In the genomic region with DNA sequence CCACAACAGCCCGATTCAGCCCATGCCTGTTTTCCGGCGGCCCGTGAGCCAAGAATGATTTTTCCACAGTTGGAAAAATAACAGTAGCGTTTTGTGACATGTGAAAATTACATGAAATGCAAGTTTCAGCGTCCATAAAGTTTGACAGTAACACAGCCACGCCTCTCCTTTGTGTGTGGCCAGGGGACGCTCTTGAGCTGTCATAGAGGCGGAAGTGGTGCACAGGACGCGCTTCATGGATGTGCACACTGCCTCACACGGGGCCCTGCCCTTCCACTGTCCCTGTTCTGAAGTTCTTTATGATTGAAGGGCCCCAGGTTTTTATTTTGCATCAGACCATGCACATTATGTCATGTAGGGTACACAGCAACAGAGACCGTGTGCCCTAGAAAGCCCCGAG, we compare ENCODE assay signal across 10 cellular contexts. TPM values are rescaled to one million over a fixed set of nuclear protein-coding genes. Genes with fewer than 3 reads are reported as not detected.
DNase-seq lines count a peak whose midpoint lies in the region; ATAC-seq lines count a peak whose summit lies in the region.
"Had no signal": no experiment of that assay in that cellular context is flagged by ENCODE, and none has a peak within 500 bp of the region (broad histone marks: within the 10 kb centered on the region; RNA-seq: fewer than 3 reads in every experiment).

No MANE protein-coding gene starts in this region.

- no peaks in the 10 kb centered on the region for H3K27me3 Mint-ChIP-seq in activated CD4-positive, alpha-beta T cell treated with anti-CD3 and anti-CD28 coated beads for 36 hours
- H3K27me3 Mint-ChIP-seq: stimulated activated naive CD8-positive, alpha-beta T cell treated with anti-CD3 and anti-CD28 coated beads, Interleukin-15, Interleukin-2, amounts not matched to agents 100 ng/mL and 50 ng/mL, for 24 hours had no signal

- peak; percentile 61 for DNase-seq in activated CD4-positive, alpha-beta T cell treated with anti-CD3 and anti-CD28 coated beads for 36 hours
- no peak for DNase-seq in activated CD4-positive, alpha-beta T cell treated with anti-CD3 and anti-CD28 coated beads for 1 hour
- DNase-seq in NCI-H82 treated with DMSO at 0.1 percent for 48 hours (lab: John Stamatoyannopoulos, UW; ENCODE audit: unreplicated experiment), result peak; percentile 20
- DNase-seq in activated naive CD4-positive, alpha-beta T cell treated with anti-CD3 and anti-CD28 coated beads, Interleukin-2, amount 50 U/mL, for 72 hours (ENCODE audit: low spot score in 2 of 2), result peak in 1 of 2 donors; percentile 19
- DNase-seq in stimulated activated CD4-positive, alpha-beta T cell treated with anti-CD3 and anti-CD28 coated beads, Interleukin-4, amount 100 ng/mL, for 4 hours, result peak; percentile 15 to 27
- no peak for DNase-seq in SK-N-DZ (ENCODE audit: low spot score)
- DNase-seq in NCI-H2227 (lab: John Stamatoyannopoulos, UW; ENCODE audit: unreplicated experiment), result no peak
- no peak for DNase-seq in amygdala (lab: John Stamatoyannopoulos, UW)

- no peaks in the 10 kb centered on the region for H3K9me3 Mint-ChIP-seq in activated CD4-positive, alpha-beta T cell treated with anti-CD3 and anti-CD28 coated beads for 36 hours (ENCODE audit: low read depth)
- H3K9me3 Mint-ChIP-seq in activated naive CD4-positive, alpha-beta T cell treated with anti-CD3 and anti-CD28 coated beads, Interleukin-2, amount 50 U/mL, for 72 hours, result no peaks in the 10 kb centered on the region
- H3K9me3 Mint-ChIP-seq: stimulated activated naive CD8-positive, alpha-beta T cell treated with anti-CD3 and anti-CD28 coated beads, Interleukin-15, Interleukin-2, amounts not matched to agents 100 ng/mL and 50 ng/mL, for 24 hours had no signal

- intact Hi-C loops in activated CD4-positive, alpha-beta T cell treated with anti-CD3 and anti-CD28 coated beads for 36 hours (cut with DNase I, micrococcal nuclease), result no loop called here

- H3K36me3 Mint-ChIP-seq in activated CD4-positive, alpha-beta T cell treated with anti-CD3 and anti-CD28 coated beads for 36 hours (ENCODE audit: low read depth), result peaks cover 2% of the 10 kb centered on the region
- no peaks in the 10 kb centered on the region for H3K36me3 Mint-ChIP-seq in activated naive CD4-positive, alpha-beta T cell treated with anti-CD3 and anti-CD28 coated beads, Interleukin-2, amount 50 U/mL, for 72 hours

- H3K4me3 Mint-ChIP-seq in activated CD4-positive, alpha-beta T cell treated with anti-CD3 and anti-CD28 coated beads for 36 hours, result no peak overlapping the region
- H3K4me3 Mint-ChIP-seq: stimulated activated naive CD8-positive, alpha-beta T cell treated with anti-CD3 and anti-CD28 coated beads, Interleukin-15, Interleukin-2, amounts not matched to agents 100 ng/mL and 50 ng/mL, for 24 hours had no signal

- ATAC-seq in activated CD4-positive, alpha-beta T cell treated with anti-CD3 and anti-CD28 coated beads for 36 hours, result peak; percentile 93
- ATAC-seq in activated naive CD4-positive, alpha-beta T cell treated with anti-CD3 and anti-CD28 coated beads, Interleukin-2, amount 50 U/mL, for 72 hours, result peak; percentile 64 to 74
- ATAC-seq: Panc1 had no signal

- CTCF ChIA-PET in activated CD4-positive, alpha-beta T cell treated with anti-CD3 and anti-CD28 coated beads for 36 hours (lab: Charles Lee), result no interaction called here

- POLR2A ChIA-PET in activated CD4-positive, alpha-beta T cell treated with anti-CD3 and anti-CD28 coated beads for 36 hours (lab: Charles Lee), result no interaction called here

- no peaks in the 10 kb centered on the region for H3K4me1 Mint-ChIP-seq in activated CD4-positive, alpha-beta T cell treated with anti-CD3 and anti-CD28 coated beads for 36 hours

- H3K27ac Mint-ChIP-seq in activated CD4-positive, alpha-beta T cell treated with anti-CD3 and anti-CD28 coated beads for 36 hours, result no peak overlapping the region
- no peak overlapping the region for H3K27ac Mint-ChIP-seq in activated naive CD4-positive, alpha-beta T cell treated with anti-CD3 and anti-CD28 coated beads, Interleukin-2, amount 50 U/mL, for 72 hours
- H3K27ac Mint-ChIP-seq: stimulated activated naive CD8-positive, alpha-beta T cell treated with anti-CD3 and anti-CD28 coated beads, Interleukin-15, Interleukin-2, amounts not matched to agents 100 ng/mL and 50 ng/mL, for 24 hours had no signal

RNA-seq across cellular contexts. Expression of gene ELAVL1, which starts 12.4 kb away (rescaled TPM):
- total RNA-seq in activated CD4-positive, alpha-beta T cell treated with anti-CD3 and anti-CD28 coated beads for 36 hours, result 100 to 1,000 TPM; 149 to 184 TPM
- 100 to 1,000 TPM; 121 to 146 TPM for total RNA-seq in activated naive CD4-positive, alpha-beta T cell treated with anti-CD3 and anti-CD28 coated beads, Interleukin-2, amount 50 U/mL, for 72 hours
- 24.5 and 27.7 TPM in 2 replicates for polyA plus RNA-seq in SK-N-DZ (2014; cell fraction: cytosol; rRNA removed)
- polyA plus RNA-seq in SK-N-DZ (2014; cell fraction: nucleus; rRNA removed), result 12.5 and 25.7 TPM in 2 replicates

RNA-seq across cellular contexts. Expression of gene CCL25, which starts 34.8 kb away (rescaled TPM):
- under 1 TPM in 1 of 2 experiments, not detected in 1; 0.26 TPM for total RNA-seq in activated CD4-positive, alpha-beta T cell treated with anti-CD3 and anti-CD28 coated beads for 36 hours
- total RNA-seq in activated naive CD4-positive, alpha-beta T cell treated with anti-CD3 and anti-CD28 coated beads, Interleukin-2, amount 50 U/mL, for 72 hours, result under 1 TPM in 1 of 2 donors, not detected in 1; 0.56 TPM
- not detected in 2 replicates for polyA plus RNA-seq in SK-N-DZ (2014; cell fraction: cytosol; rRNA removed)
- not detected in 2 replicates for polyA plus RNA-seq in SK-N-DZ (2014; cell fraction: nucleus; rRNA removed)

Comparison
In these comparisons a context has a peak if more than half of its experiments do, and no peak if none do; other contexts are left out.
1. DNase-seq: peak in activated CD4-positive, alpha-beta T cell treated with anti-CD3 and anti-CD28 coated beads for 36 hours (single experiment), NCI-H82 treated with DMSO at 0.1 percent for 48 hours (single experiment) and stimulated activated CD4-positive, alpha-beta T cell treated with anti-CD3 and anti-CD28 coated beads, Interleukin-4, amount 100 ng/mL, for 4 hours (2 of 2); none in activated CD4-positive, alpha-beta T cell treated with anti-CD3 and anti-CD28 coated beads for 1 hour (single experiment), SK-N-DZ (single experiment), NCI-H2227 (single experiment) and amygdala (0 of 56).